ENCODE assay signal across 29 cellular contexts in genomic region chr3:40437893-40438292, GRCh38. TPM values are rescaled to one million over a fixed set of nuclear protein-coding genes. Genes with fewer than 3 reads are reported as not detected.
DNase-seq lines count a peak whose midpoint lies in the region; ATAC-seq and TF ChIP-seq lines count a peak whose summit lies in the region.
"Had no signal": no experiment of that assay in that cellular context is flagged by ENCODE, and none has a peak within 500 bp of the region (broad histone marks: within the 10 kb centered on the region; RNA-seq: fewer than 3 reads in every experiment).

No MANE protein-coding gene starts in this region.

- no peak overlapping the region for H2AFZ ChIP-seq in SK-N-SH (ENCODE audit: low read depth)

- no peak overlapping the region for H3K27ac Mint-ChIP-seq in activated CD4-positive, alpha-beta memory T cell treated with anti-CD3 and anti-CD28 coated beads for 36 hours
- H3K27ac Mint-ChIP-seq: CD14-positive monocyte, IgD-negative memory B cell had no signal

- H3K9me3 ChIP-seq in SK-N-SH (no peaks in the 10 kb centered on the region), upper lobe of left lung (no peaks in the 10 kb centered on the region)
- H3K9me3 ChIP-seq: BE2C, SJSA1 had no signal

- ATAC-seq in SK-N-SH treated with all-trans-retinoic acid at 6 μM for 48 hours (no peak), upper lobe of left lung (ENCODE audit: low FRiP score in 2 of 2) (no peak)
- ATAC-seq: PC-3 had no signal

- H3K9ac ChIP-seq in SK-N-SH = no peak overlapping the region

- H3K4me1 Mint-ChIP-seq in activated CD4-positive, alpha-beta memory T cell treated with anti-CD3 and anti-CD28 coated beads for 36 hours (ENCODE audit: low read depth) = no peaks in the 10 kb centered on the region
- H3K4me1 Mint-ChIP-seq: CD14-positive monocyte, IgD-negative memory B cell had no signal

- H3F3A ChIP-seq in SK-N-SH (replicated peaks; ENCODE audit: insufficient read depth) = no peaks in the 10 kb centered on the region

- WGBS in SK-N-SH (ENCODE audit: low lambda C conversion rate) = 60% methylated on average over 5 of the region's 5 CpGs
- 78 to 81% methylated on average over 5 of the region's 5 CpGs for WGBS in upper lobe of left lung, 2 donors

- no peak for TF ChIP-seq POLR2A in upper lobe of left lung (IDR thresholded peaks at IDR 0.05)

- POLR2A ChIA-PET in SK-N-SH (lab: Yijun Ruan, JAX) = no interaction called here
- POLR2A ChIA-PET in activated CD4-positive, alpha-beta memory T cell treated with anti-CD3 and anti-CD28 coated beads for 36 hours (lab: Charles Lee) = no interaction called here

- TF ChIP-seq CTCF in SK-N-SH (IDR thresholded peaks at IDR 0.05) = no peak
- TF ChIP-seq CTCF in choroid plexus epithelial cell (conservative IDR thresholded peaks at IDR 0.05; ENCODE audit: low read depth, low read length) = no peak
- TF ChIP-seq CTCF in upper lobe of left lung (IDR thresholded peaks at IDR 0.05) = no peak

- H3K27me3 ChIP-seq in SK-N-SH (ENCODE audit: insufficient read depth) = no peaks in the 10 kb centered on the region
- no peaks in the 10 kb centered on the region for H3K27me3 ChIP-seq in upper lobe of left lung
- H3K27me3 ChIP-seq: BE2C, SJSA1 had no signal

- H3K27me3 Mint-ChIP-seq in activated CD4-positive, alpha-beta memory T cell treated with anti-CD3 and anti-CD28 coated beads for 36 hours = no peaks in the 10 kb centered on the region
- H3K27me3 Mint-ChIP-seq: IgD-negative memory B cell had no signal

- DNase-seq in SK-N-SH = no peak
- peak; percentile 17 for DNase-seq in choroid plexus epithelial cell (ENCODE audit: low read depth)
- DNase-seq in myocyte (ENCODE audit: low read depth) = peak; percentile 23
- DNase-seq in activated naive CD4-positive, alpha-beta T cell treated with anti-CD3 and anti-CD28 coated beads, Interleukin-2, amount 50 U/mL, for 16 hours = no peak
- DNase-seq in activated CD4-positive, alpha-beta memory T cell treated with anti-CD3 and anti-CD28 coated beads for 36 hours = no peak
- no peak for DNase-seq in upper lobe of left lung
- DNase-seq: ACHN; BE2C; Calu3; DMS79 treated with DMSO at 0.1 percent for 48 hours; GOT3; HCEC 1CT; Karpas-422; NCI-H1092; NCI-H1436; NCI-H187; NCI-H446 treated with DMSO at 0.1 percent for 48 hours; NCI-H526; NCI-H82; NK-92 treated with Interleukin-12 subunit alpha and Interleukin-12 subunit beta, amount 100 ng/mL, for 24 hours; PC-3; Right ventricle myocardium superior had no signal

- H3K36me3 Mint-ChIP-seq in activated CD4-positive, alpha-beta memory T cell treated with anti-CD3 and anti-CD28 coated beads for 36 hours = peaks cover 4% of the 10 kb centered on the region
- H3K36me3 Mint-ChIP-seq: CD14-positive monocyte had no signal

- no peak overlapping the region for H3K4me2 ChIP-seq in SK-N-SH

- no peaks in the 10 kb centered on the region for H4K20me1 ChIP-seq in SK-N-SH (ENCODE audit: insufficient read depth)

- CTCF ChIA-PET in SK-N-SH (lab: Yijun Ruan, JAX) = interaction anchor here (1.2 to 2.2 kb wide), 2 partner anchors 14 to 140 kb away, joined by 3 to 6 read pairs; no protein-coding TSS in a partner anchor
- CTCF ChIA-PET in activated CD4-positive, alpha-beta memory T cell treated with anti-CD3 and anti-CD28 coated beads for 36 hours (lab: Charles Lee) = no interaction called here

- no peaks in the 10 kb centered on the region for H3K9me3 Mint-ChIP-seq in activated CD4-positive, alpha-beta memory T cell treated with anti-CD3 and anti-CD28 coated beads for 36 hours
- H3K9me3 Mint-ChIP-seq: CD14-positive monocyte, IgD-negative memory B cell had no signal

- H3K36me3 ChIP-seq in SK-N-SH (replicated peaks in 1 of 2; ENCODE audit: control insufficient read depth in 1 of 2, insufficient read depth in 2 of 2, low read length in 1 of 2) (no peaks in the 10 kb centered on the region), upper lobe of left lung (no peaks in the 10 kb centered on the region)
- H3K36me3 ChIP-seq: BE2C, SJSA1 had no signal

- H3K4me3 Mint-ChIP-seq in activated CD4-positive, alpha-beta memory T cell treated with anti-CD3 and anti-CD28 coated beads for 36 hours = no peak overlapping the region
- H3K4me3 Mint-ChIP-seq: CD14-positive monocyte, IgD-negative memory B cell had no signal

- H3K79me2 ChIP-seq in SK-N-SH (ENCODE audit: insufficient read depth) = no peaks in the 10 kb centered on the region

- H3K4me1 ChIP-seq in SK-N-SH (ENCODE audit: control insufficient read depth in 1 of 2, insufficient read depth in 2 of 2, low read depth in 1 of 2, low read length in 1 of 2) = no peaks in the 10 kb centered on the region
- H3K4me1 ChIP-seq in upper lobe of left lung = no peaks in the 10 kb centered on the region
- H3K4me1 ChIP-seq: BE2C, SJSA1 had no signal

- no peak overlapping the region for H3K27ac ChIP-seq in SK-N-SH (ENCODE audit: low read depth in 2 of 2, low read length in 1 of 2)
- no peak overlapping the region for H3K27ac ChIP-seq in upper lobe of left lung
- H3K27ac ChIP-seq: 22Rv1, SJSA1 had no signal

- no peak overlapping the region for H3K4me3 ChIP-seq in SK-N-SH (ENCODE audit: low read depth in 2 of 2, low read length in 1 of 2)
- no peak overlapping the region for H3K4me3 ChIP-seq in choroid plexus epithelial cell (ENCODE audit: low read depth, low read length)
- H3K4me3 ChIP-seq in upper lobe of left lung = no peak overlapping the region
- H3K4me3 ChIP-seq: SJSA1 had no signal

- no peak for TF ChIP-seq RAD21 in SK-N-SH (IDR thresholded peaks at IDR 0.05; ENCODE audit: low read length)

- no peak for TF ChIP-seq EP300 in SK-N-SH (IDR thresholded peaks at IDR 0.05; ENCODE audit: borderline replicate concordance in 1 of 2, low read depth in 1 of 2, low read length in 1 of 2)
- TF ChIP-seq EP300 in upper lobe of left lung (IDR thresholded peaks at IDR 0.05) = no peak

- H3K9me2 ChIP-seq in SK-N-SH = no peaks in the 10 kb centered on the region

- intact Hi-C loops in activated CD4-positive, alpha-beta memory T cell treated with anti-CD3 and anti-CD28 coated beads for 36 hours (cut with micrococcal nuclease) = no loop called here

TF ChIP-seq in SK-N-SH, 30 proteins besides CTCF, POLR2A, EP300 and RAD21 (continues in another document):
- TF ChIP-seq NFIC (IDR thresholded peaks at IDR 0.05; ENCODE audit: borderline replicate concordance) = no peak

TF ChIP-seq in SK-N-SH treated with all-trans-retinoic acid at 6 μM for 48 hours, 23 proteins besides CTCF, POLR2A, EP300 and RAD21 (continues in another document):
- TF ChIP-seq, protein P1, sequence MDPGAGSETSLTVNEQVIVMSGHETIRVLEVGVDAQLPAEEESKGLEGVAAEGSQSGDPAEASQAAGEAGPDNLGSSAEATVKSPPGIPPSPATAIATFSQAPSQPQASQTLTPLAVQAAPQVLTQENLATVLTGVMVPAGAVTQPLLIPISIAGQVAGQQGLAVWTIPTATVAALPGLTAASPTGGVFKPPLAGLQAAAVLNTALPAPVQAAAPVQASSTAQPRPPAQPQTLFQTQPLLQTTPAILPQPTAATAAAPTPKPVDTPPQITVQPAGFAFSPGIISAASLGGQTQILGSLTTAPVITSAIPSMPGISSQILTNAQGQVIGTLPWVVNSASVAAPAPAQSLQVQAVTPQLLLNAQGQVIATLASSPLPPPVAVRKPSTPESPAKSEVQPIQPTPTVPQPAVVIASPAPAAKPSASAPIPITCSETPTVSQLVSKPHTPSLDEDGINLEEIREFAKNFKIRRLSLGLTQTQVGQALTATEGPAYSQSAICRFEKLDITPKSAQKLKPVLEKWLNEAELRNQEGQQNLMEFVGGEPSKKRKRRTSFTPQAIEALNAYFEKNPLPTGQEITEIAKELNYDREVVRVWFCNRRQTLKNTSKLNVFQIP (CRISPR knock-in tag; IDR thresholded peaks at IDR 0.05; ENCODE audit: borderline replicate concordance, low read depth) = no peak
- TF ChIP-seq BACH2 (CRISPR knock-in tag; IDR thresholded peaks at IDR 0.05; ENCODE audit: borderline replicate concordance) = no peak

RNA-seq across cellular contexts. Expression of gene RPL14, which starts 19.2 kb away (rescaled TPM):
- 361 and 416 TPM in 2 replicates for polyA plus RNA-seq in SK-N-SH (2012; rRNA removed)
- 518 and 606 TPM in 2 replicates for polyA plus RNA-seq in SK-N-SH (2012; cell fraction: cytosol; rRNA removed)
- polyA plus RNA-seq in SK-N-SH (2012; cell fraction: nucleus; rRNA removed) = 110 and 114 TPM in 2 replicates
- polyA plus RNA-seq in PFSK-1 (2012; ENCODE audit: insufficient read length, low read depth) = 1,386 TPM
- total RNA-seq in myocyte (190 and 240 TPM in 2 replicates), upper lobe of left lung (1,000 to 10,000 TPM in 2 of 6 donors, 100 to 1,000 TPM in 4; 173 to 1,676 (median 348) TPM)
- polyA plus RNA-seq in myocyte (2012) = 543 TPM
- 1,000 to 10,000 TPM; 2,924 to 2,949 TPM for total RNA-seq in activated CD4-positive, alpha-beta memory T cell treated with anti-CD3 and anti-CD28 coated beads for 36 hours

RNA-seq across cellular contexts. Expression of gene ZNF619, which starts 39.0 kb away (rescaled TPM):
- 1.6 and 2.4 TPM in 2 replicates for polyA plus RNA-seq in SK-N-SH (2012; rRNA removed)
- 1.4 and 1.7 TPM in 2 replicates for polyA plus RNA-seq in SK-N-SH (2012; cell fraction: cytosol; rRNA removed)
- polyA plus RNA-seq in SK-N-SH (2012; cell fraction: nucleus; rRNA removed) = 2.2 and 3.3 TPM in 2 replicates
- polyA plus RNA-seq in PFSK-1 (2012; ENCODE audit: insufficient read length, low read depth) = 0.68 TPM
- total RNA-seq in myocyte = 2.6 and 4.6 TPM in 2 replicates
- 2.0 TPM for polyA plus RNA-seq in myocyte (2012)
- total RNA-seq in activated CD4-positive, alpha-beta memory T cell treated with anti-CD3 and anti-CD28 coated beads for 36 hours = 1 to 10 TPM; 7.4 to 8.3 TPM
- total RNA-seq in upper lobe of left lung = 10 to 100 TPM in 1 of 6 donors, 1 to 10 TPM in 5; 4.4 to 10.5 (median 5.9) TPM

RNA-seq across cellular contexts. Expression of gene ENTPD3, which starts 50.9 kb away (rescaled TPM):
- polyA plus RNA-seq in SK-N-SH (2012; rRNA removed) = 0.02 and 0.05 TPM in 2 replicates
- 0.03 and 0.04 TPM in 2 replicates for polyA plus RNA-seq in SK-N-SH (2012; cell fraction: cytosol; rRNA removed)
- 0.04 TPM in 1 of 2 replicates, not detected in the other for polyA plus RNA-seq in SK-N-SH (2012; cell fraction: nucleus; rRNA removed)
- polyA plus RNA-seq in PFSK-1 (2012; ENCODE audit: insufficient read length, low read depth) = not detected
- not detected in 2 replicates for total RNA-seq in myocyte
- polyA plus RNA-seq in myocyte (2012) = 0.03 TPM
- total RNA-seq in activated CD4-positive, alpha-beta memory T cell treated with anti-CD3 and anti-CD28 coated beads for 36 hours = not detected
- 1 to 10 TPM; 2.1 to 9.6 (median 3.9) TPM for total RNA-seq in upper lobe of left lung
- total RNA-seq: RPMI7951, SJSA1 had no signal
- polyA plus RNA-seq: CD14-positive monocyte had no signal

Comparison
In these comparisons a context has a peak if more than half of its experiments do, and no peak if none do; other contexts are left out.
1. DNase-seq: peak in choroid plexus epithelial cell (single experiment) and myocyte (single experiment); none in SK-N-SH (single experiment), activated naive CD4-positive, alpha-beta T cell treated with anti-CD3 and anti-CD28 coated beads, Interleukin-2, amount 50 U/mL, for 16 hours (single experiment), activated CD4-positive, alpha-beta memory T cell treated with anti-CD3 and anti-CD28 coated beads for 36 hours (single experiment) and upper lobe of left lung (0 of 2).